In the genomic region with DNA sequence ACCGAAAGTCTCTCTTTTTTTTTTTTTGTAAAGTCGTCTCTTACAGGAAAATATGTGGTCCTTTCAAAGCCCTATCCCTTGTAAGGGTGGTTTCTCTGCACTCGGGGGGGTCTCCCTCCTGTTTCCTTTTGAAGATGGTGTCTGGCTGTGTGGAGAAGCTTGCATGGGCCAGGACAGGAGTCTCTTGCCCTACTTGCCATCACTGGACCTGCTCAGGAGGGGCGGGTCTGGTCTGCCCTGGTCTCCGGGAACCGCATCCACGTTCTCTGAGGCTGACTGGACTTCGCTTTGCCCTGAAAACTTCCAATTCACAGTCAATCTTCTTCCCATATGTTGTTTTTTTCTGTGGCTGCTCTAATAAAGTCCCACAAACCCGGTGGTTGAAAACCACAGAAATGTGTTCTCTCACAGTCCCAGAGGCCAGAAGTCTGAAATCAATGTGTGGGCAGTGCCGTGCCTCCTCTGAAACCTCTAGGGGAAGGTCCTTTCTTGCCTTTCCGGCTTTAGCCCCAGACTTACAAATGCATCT, we compare ENCODE assay signal across 10 cellular contexts.
DNase-seq lines count a peak whose midpoint lies in the region; FAIRE-seq and TF ChIP-seq lines count a peak whose summit lies in the region.
"Had no signal": no experiment of that assay in that cellular context is flagged by ENCODE, and none has a peak within 500 bp of the region (broad histone marks: within the 10 kb centered on the region; RNA-seq: fewer than 3 reads in every experiment).

No MANE protein-coding gene starts in this region.

- 56 to 62% methylated on average over 11 of the region's 11 CpGs for WGBS in esophagus squamous epithelium, 2 donors

- DNase-seq in GM12891 (ENCODE audit: insufficient read length, low spot score): no peak
- DNase-seq in HFF-Myc (ENCODE audit: extremely low read depth, low read depth): peak; percentile 42
- peak; percentile 74 for DNase-seq in RCC 7860 (ENCODE audit: low spot score)
- peak; percentile 78 for DNase-seq in hepatic stellate cell (ENCODE audit: low spot score)
- DNase-seq in ascending aorta (ENCODE audit: low spot score in 2 of 2): no peak
- no peak for DNase-seq in esophagus squamous epithelium (lab: John Stamatoyannopoulos, UW)
- no peak for DNase-seq in NCI-H187 (lab: John Stamatoyannopoulos, UW)
- no peak for DNase-seq in NCI-H2171 (lab: John Stamatoyannopoulos, UW)
- DNase-seq: upper lobe of left lung had no signal

- H3K4me3 ChIP-seq in HFF-Myc (replicated peaks; ENCODE audit: low read depth, low read length): no peak overlapping the region
- H3K4me3 ChIP-seq in ascending aorta: no peak overlapping the region
- no peak overlapping the region for H3K4me3 ChIP-seq in esophagus squamous epithelium
- H3K4me3 ChIP-seq: upper lobe of left lung had no signal

- H3K36me3 ChIP-seq in ascending aorta (no peaks in the 10 kb centered on the region), esophagus squamous epithelium (no peaks in the 10 kb centered on the region)
- H3K36me3 ChIP-seq: upper lobe of left lung had no signal

- H3K9me3 ChIP-seq in ascending aorta (no peaks in the 10 kb centered on the region), esophagus squamous epithelium (no peaks in the 10 kb centered on the region)
- H3K9me3 ChIP-seq: upper lobe of left lung had no signal

- intact Hi-C loops in ascending aorta (cut with DNase I): no loop called here
- intact Hi-C loops in esophagus squamous epithelium (cut with DNase I): no loop called here

- TF ChIP-seq CTCF in HFF-Myc (IDR thresholded peaks at IDR 0.05; ENCODE audit: low read depth, low read length, missing control alignments): no peak
- no peak for TF ChIP-seq CTCF in ascending aorta (IDR thresholded peaks at IDR 0.05)
- TF ChIP-seq CTCF in esophagus squamous epithelium (IDR thresholded peaks at IDR 0.05): no peak

- FAIRE-seq in GM12891 (lab: Jason Lieb, UNC) (peak; percentile 88), RCC 7860 (lab: Jason Lieb, UNC) (peak; percentile 40)
- FAIRE-seq: keratinocyte had no signal

- H3K27me3 ChIP-seq in ascending aorta (no peaks in the 10 kb centered on the region), esophagus squamous epithelium (no peaks in the 10 kb centered on the region)
- H3K27me3 ChIP-seq: upper lobe of left lung had no signal

- H3K27ac ChIP-seq in ascending aorta (no peak overlapping the region), esophagus squamous epithelium (no peak overlapping the region)
- H3K27ac ChIP-seq: upper lobe of left lung had no signal

- H3K4me1 ChIP-seq in ascending aorta (no peaks in the 10 kb centered on the region), esophagus squamous epithelium (no peaks in the 10 kb centered on the region)
- H3K4me1 ChIP-seq: upper lobe of left lung had no signal

- TF ChIP-seq POLR2A in GM12891 (IDR thresholded peaks at IDR 0.05; ENCODE audit: low read depth, low read length) (no peak), esophagus squamous epithelium (IDR thresholded peaks at IDR 0.05) (no peak)

TF ChIP-seq in GM12891, 5 proteins besides CTCF, POLR2A, EP300 and RAD21:
- no peak for TF ChIP-seq SPI1 (IDR thresholded peaks at IDR 0.05; ENCODE audit: low read depth, low read length)
- no peak for TF ChIP-seq TAF1 (IDR thresholded peaks at IDR 0.05; ENCODE audit: low read depth, low read length)
- TF ChIP-seq POU2F2 (IDR thresholded peaks at IDR 0.05; ENCODE audit: low read depth, low read length): no peak
- TF ChIP-seq POLR2AphosphoS5 (IDR thresholded peaks at IDR 0.05; ENCODE audit: low read depth, low read length): no peak
- no peak for TF ChIP-seq PAX5 (IDR thresholded peaks at IDR 0.05; ENCODE audit: insufficient read depth, low read length, severe bottlenecking)

Comparison
In these comparisons a context has a peak if more than half of its experiments do, and no peak if none do; other contexts are left out.
1. DNase-seq: peak in HFF-Myc (single experiment), RCC 7860 (single experiment) and hepatic stellate cell (single experiment); none in GM12891 (single experiment), ascending aorta (0 of 2), esophagus squamous epithelium (single experiment), NCI-H187 (0 of 2) and NCI-H2171 (single experiment).